In genomic region chr15:80059786-80060489, GRCh38 we compare ENCODE assay signal across 8 cellular contexts. TPM values are rescaled to one million over a fixed set of nuclear protein-coding genes. Genes with fewer than 3 reads are reported as not detected.
DNase-seq lines count a peak whose midpoint lies in the region; ATAC-seq and TF ChIP-seq lines count a peak whose summit lies in the region.

No MANE protein-coding gene starts in this region.

- H3K4me1 Mint-ChIP-seq in Calu3 (ENCODE audit: low read depth, unreplicated experiment) = peaks cover 13% of the 10 kb centered on the region

- CTCF ChIA-PET in Calu3 (lab: Charles Lee) (interaction anchor here (0.6 to 1.6 kb wide), 3 partner anchors 12 to 112 kb away, joined by 3 to 6 read pairs (median 6); no protein-coding TSS in a partner anchor), OCI-LY7 (lab: Charles Lee; ENCODE audit: unreplicated experiment) (interaction anchor here (0.5 to 0.6 kb wide), 2 partner anchors 8 to 112 kb away, joined by 3 to 11 read pairs; no protein-coding TSS in a partner anchor)

- peak overlapping the region; percentile 6; the same call in 1 of the 2 replicates for H2AFZ ChIP-seq in OCI-LY7 (ENCODE audit: low read length)

- POLR2A ChIA-PET in OCI-LY7 (lab: Charles Lee) = interaction anchor here (0.6 to 4.0 kb wide), 7 partner anchors 12 to 113 kb away, joined by 3 to 30 read pairs (median 4); no protein-coding TSS in a partner anchor

- ATAC-seq in HG03432 (IDR thresholded peaks at IDR 0.05; ENCODE audit: unreplicated experiment) = peak; percentile 58
- ATAC-seq in sciatic nerve = peak; percentile 67

- TF ChIP-seq CTCF in Calu3 (IDR thresholded peaks at IDR 0.05; ENCODE audit: unreplicated experiment) (no peak), OCI-LY7 (conservative IDR thresholded peaks at IDR 0.05; ENCODE audit: low read length) (no peak)

- no peaks in the 10 kb centered on the region for H3K9me3 Mint-ChIP-seq in Calu3 (ENCODE audit: low read depth, unreplicated experiment)

- H3K27ac Mint-ChIP-seq in Calu3 (ENCODE audit: unreplicated experiment) = peak overlapping the region; percentile 85

- H3K9me2 ChIP-seq in OCI-LY7 (ENCODE audit: insufficient read depth, low read length) = no peaks in the 10 kb centered on the region

- peaks cover 48% of the 10 kb centered on the region for H3K4me1 ChIP-seq in OCI-LY7 (ENCODE audit: insufficient read depth, low read length, poor library complexity, severe bottlenecking)

- intact Hi-C loops in Calu3 (cut with micrococcal nuclease; ENCODE audit: unreplicated experiment) (loop anchor here (1.0 to 2.0 kb wide), 2 partner anchors 27 to 186 kb away; no protein-coding TSS in a partner anchor), OCI-LY7 (cut with micrococcal nuclease; ENCODE audit: unreplicated experiment) (loop anchor here (2.0 to 5.0 kb wide), 5 partner anchors 51 to 172 kb away; partner anchors contain the start of genes FAH and MTHFS), sciatic nerve (cut with DNase I) (loop anchor here (10.0 kb wide), 1 partner anchor 95 kb away; the partner anchor contains the start of gene FAH)

- H3K4me3 Mint-ChIP-seq in Calu3 (ENCODE audit: low read depth, unreplicated experiment) = peak overlapping the region; percentile 92

- H3K79me2 ChIP-seq in OCI-LY7 (ENCODE audit: insufficient read depth, low read depth, low read length) = peaks cover 50% of the 10 kb centered on the region

- peak overlapping the region; percentile 81 for H3K27ac ChIP-seq in OCI-LY7 (ENCODE audit: low read depth, low read length, poor library complexity, severe bottlenecking)

- peak overlapping the region; percentile 79 for H3K4me2 ChIP-seq in OCI-LY7 (ENCODE audit: low read length)

- H3K36me3 Mint-ChIP-seq in Calu3 (ENCODE audit: insufficient read depth, unreplicated experiment) = peaks cover 31% of the 10 kb centered on the region

- peaks cover 30% of the 10 kb centered on the region for H4K20me1 ChIP-seq in OCI-LY7 (ENCODE audit: insufficient read depth, low read length)

- H3K9me3 ChIP-seq in OCI-LY7 (ENCODE audit: low read length) = no peaks in the 10 kb centered on the region

- BruUV-seq in Calu3 (replicated peaks; lab: Mats Ljungman, UMichigan) (no TSS peak), OCI-LY7 (replicated peaks; lab: Mats Ljungman, UMichigan) (no TSS peak)

- no peaks in the 10 kb centered on the region for H3K27me3 Mint-ChIP-seq in Calu3 (ENCODE audit: unreplicated experiment)

- DNase-seq in Calu3 (peak; percentile 62), GM19240 (ENCODE audit: insufficient read length, low spot score) (peak; percentile 41), OCI-LY7 (ENCODE audit: low spot score) (peak; percentile 86), amniotic epithelial cell (ENCODE audit: low read depth) (peak; percentile 20), hepatic stellate cell (ENCODE audit: low spot score) (peak; percentile 68), sciatic nerve (ENCODE audit: low spot score) (no peak), NCI-H2107 (lab: John Stamatoyannopoulos, UW) (no peak)

- H3K36me3 ChIP-seq in OCI-LY7 (ENCODE audit: insufficient read depth, low read length) = 0 out of 2 replicates have a peak, but pooled peaks cover 4% of the 10 kb centered on the region

- peak overlapping the region; percentile 94 for H3K4me3 ChIP-seq in OCI-LY7 (ENCODE audit: low read depth, low read length, poor library complexity, severe bottlenecking)

RNA-seq across cellular contexts. Expression of gene ZFAND6, which starts 0.5 kb away (rescaled TPM):
- 87.5 and 88.6 TPM in 2 replicates for total RNA-seq in Calu3 (2022)
- 111 and 122 TPM in 2 replicates for total RNA-seq in OCI-LY7 (2014; rRNA removed; shearing (Covaris generic))
- total RNA-seq in OCI-LY7 (2022) = 86.2 and 97.8 TPM in 2 replicates
- 85.3 TPM for total RNA-seq in sciatic nerve

Comparison
In these comparisons a context has a peak if more than half of its experiments do, and no peak if none do; other contexts are left out.
1. DNase-seq: peak in Calu3 (single experiment), GM19240 (single experiment), OCI-LY7 (single experiment), amniotic epithelial cell (single experiment) and hepatic stellate cell (single experiment); none in sciatic nerve (single experiment) and NCI-H2107 (single experiment).